Comparison of ENCODE assay signal across 20 cellular contexts in genomic region chrX:152520653-152521052, GRCh38.
A peak's percentile ranks its signal among the peaks of the same experiment; 100 is the strongest.
DNase-seq lines count a peak whose midpoint lies in the region; ATAC-seq and TF ChIP-seq lines count a peak whose summit lies in the region.
"Had no signal": no experiment of that assay in that cellular context is flagged by ENCODE, and none has a peak within 500 bp of the region (broad histone marks: within the 10 kb centered on the region; RNA-seq: fewer than 3 reads in every experiment).

No MANE protein-coding gene starts in this region.

- TF ChIP-seq CTCF in endothelial cell (IDR thresholded peaks at IDR 0.05; ENCODE audit: unreplicated experiment), result no peak

- no peak overlapping the region for H3K9ac ChIP-seq in mesendoderm (ENCODE audit: low read length)
- H3K9ac ChIP-seq: BLaER1 treated with 17β-estradiol and CSF1 and Interleukin-3, amounts not matched to agents 10 nM and 100 nM had no signal

- H3K4ac ChIP-seq in mesendoderm (ENCODE audit: low read depth, low read length), result no peak overlapping the region

- H3K27me3 Mint-ChIP-seq in endothelial cell (ENCODE audit: unreplicated experiment), result no peaks in the 10 kb centered on the region
- H3K27me3 Mint-ChIP-seq: IgD-negative memory B cell had no signal

- DNase-seq in mesendoderm, result peak; percentile 1
- DNase-seq in activated CD4-positive, alpha-beta T cell treated with anti-CD3 and anti-CD28 coated beads, Interleukin-2, amount 50 U/mL, for 4 hours, result no peak
- no peak for DNase-seq in endothelial cell (ENCODE audit: low spot score)
- DNase-seq: CD8-positive, alpha-beta memory T cell; Karpas-422; NCI-H1092; NCI-H146; NCI-H2081 treated with DMSO at 0.1 percent for 48 hours; NCI-H446 treated with DMSO at 0.1 percent for 48 hours; NCI-H69; Peyer's patch; SHP77 had no signal

- H3K4me3 Mint-ChIP-seq in endothelial cell (ENCODE audit: unreplicated experiment), result no peak overlapping the region
- H3K4me3 Mint-ChIP-seq: CD8-positive, alpha-beta memory T cell; IgD-negative memory B cell; T-helper 2 cell treated with Interferon-gamma antibody and Interleukin-4, amounts not matched to agents 5 μg/mL and 100 μg/mL, for 36 hours had no signal

- H2BK15ac ChIP-seq in mesendoderm (replicated peaks; ENCODE audit: low read depth), result no peak overlapping the region

- no peak overlapping the region for H3K27ac ChIP-seq in mesendoderm (ENCODE audit: low read depth, low read length)
- H3K27ac ChIP-seq: BLaER1 treated with 17β-estradiol and CSF1 and Interleukin-3, amounts not matched to agents 10 nM and 100 nM; Peyer's patch; SK-N-MC had no signal

- H3K56ac ChIP-seq in mesendoderm (ENCODE audit: low read length), result no peak overlapping the region

- H3K36me3 Mint-ChIP-seq in endothelial cell (ENCODE audit: low read depth, unreplicated experiment), result no peaks in the 10 kb centered on the region
- H3K36me3 Mint-ChIP-seq: CD8-positive, alpha-beta memory T cell; IgD-negative memory B cell had no signal

- no peak overlapping the region for H3K4me3 ChIP-seq in mesendoderm (ENCODE audit: low read length)
- H3K4me3 ChIP-seq: BLaER1 treated with 17β-estradiol and CSF1 and Interleukin-3, amounts not matched to agents 10 nM and 100 nM; Peyer's patch; SK-N-MC had no signal

- ATAC-seq in GM18861 (IDR thresholded peaks at IDR 0.05; ENCODE audit: unreplicated experiment), result peak; percentile 87
- peak; percentile 67 for ATAC-seq in GM21447 (IDR thresholded peaks at IDR 0.05; ENCODE audit: unreplicated experiment)
- peak; percentile 46 for ATAC-seq in HG03558 (IDR thresholded peaks at IDR 0.05; ENCODE audit: extremely low read depth, unreplicated experiment)
- ATAC-seq in GM19397 (IDR thresholded peaks at IDR 0.05; ENCODE audit: unreplicated experiment), result no peak

- no peak overlapping the region for H3K18ac ChIP-seq in mesendoderm (ENCODE audit: low read length)

- H2BK120ac ChIP-seq in mesendoderm (ENCODE audit: low read depth, low read length), result no peak overlapping the region

- no peak overlapping the region for H3K4me2 ChIP-seq in mesendoderm (ENCODE audit: low read length)
- H3K4me2 ChIP-seq: BLaER1 treated with 17β-estradiol and CSF1 and Interleukin-3, amounts not matched to agents 10 nM and 100 nM had no signal

- H3K23ac ChIP-seq in mesendoderm (ENCODE audit: low read length), result no peak overlapping the region

- no peak overlapping the region for H3K27ac Mint-ChIP-seq in endothelial cell (ENCODE audit: unreplicated experiment)
- H3K27ac Mint-ChIP-seq: T-helper 2 cell treated with Interferon-gamma antibody and Interleukin-4, amounts not matched to agents 5 μg/mL and 100 μg/mL, for 36 hours had no signal

- H3K79me1 ChIP-seq in mesendoderm (ENCODE audit: low read length), result no peaks in the 10 kb centered on the region

- H3K9me3 Mint-ChIP-seq in endothelial cell (ENCODE audit: unreplicated experiment), result no peaks in the 10 kb centered on the region
- H3K9me3 Mint-ChIP-seq: T-helper 2 cell treated with Interferon-gamma antibody and Interleukin-4, amounts not matched to agents 5 μg/mL and 100 μg/mL, for 36 hours had no signal

- no peak overlapping the region for H4K5ac ChIP-seq in mesendoderm (ENCODE audit: low read length)

- H3K36me3 ChIP-seq in mesendoderm (ENCODE audit: control insufficient read depth, insufficient read depth, low read length), result no peaks in the 10 kb centered on the region
- H3K36me3 ChIP-seq: BLaER1 treated with 17β-estradiol and CSF1 and Interleukin-3, amounts not matched to agents 10 nM and 100 nM; Peyer's patch had no signal

- no peak overlapping the region for H4K8ac ChIP-seq in mesendoderm (ENCODE audit: low read depth, low read length)

- H3K4me1 Mint-ChIP-seq in endothelial cell (ENCODE audit: unreplicated experiment), result peaks cover 3% of the 10 kb centered on the region
- H3K4me1 Mint-ChIP-seq: CD8-positive, alpha-beta memory T cell had no signal

- H2AK5ac ChIP-seq in mesendoderm (ENCODE audit: low read length), result no peak overlapping the region

- H2BK5ac ChIP-seq in mesendoderm (ENCODE audit: low read length), result no peak overlapping the region

- H3K27me3 ChIP-seq in mesendoderm (ENCODE audit: insufficient read depth, low read length, poor library complexity), result no peaks in the 10 kb centered on the region
- H3K27me3 ChIP-seq: Peyer's patch had no signal

- WGBS in mesendoderm (ENCODE audit: extremely low coverage, insufficient coverage, low lambda C conversion rate), result no CpG with 5 or more reads among the region's 1 CpG

- H3K4me1 ChIP-seq in mesendoderm (ENCODE audit: control insufficient read depth, low read depth, low read length), result no peaks in the 10 kb centered on the region
- H3K4me1 ChIP-seq: BLaER1 treated with 17β-estradiol and CSF1 and Interleukin-3, amounts not matched to agents 10 nM and 100 nM; Peyer's patch had no signal

- no peaks in the 10 kb centered on the region for H3K79me2 ChIP-seq in mesendoderm (ENCODE audit: control insufficient read depth, insufficient read depth, low read length)
